Comparison of ENCODE assay signal across 32 cellular contexts in genomic region chr16:75947626-75948239, GRCh38.
"Had no signal": no experiment of that assay in that cellular context is flagged by ENCODE, and none has a peak within 500 bp of the region (broad histone marks: within the 10 kb centered on the region; RNA-seq: fewer than 3 reads in every experiment).

No MANE protein-coding gene starts in this region.

- H3K27ac ChIP-seq: brain microvascular endothelial cell, epithelial cell of prostate, esophagus squamous epithelium, hepatocyte, prostate gland, sigmoid colon, suprapubic skin, tibial nerve had no signal

- H3K4me1 Mint-ChIP-seq: activated CD4-positive, alpha-beta T cell treated with anti-CD3 and anti-CD28 coated beads, Interleukin-2, amount 10 ng/mL, durations not matched to agents 24 days and 14 days; activated naive CD4-positive, alpha-beta T cell treated with anti-CD3 and anti-CD28 coated beads, Interleukin-2, amount 10 ng/mL, durations not matched to agents 7 days and 5 days; activated naive CD8-positive, alpha-beta T cell treated with anti-CD3 and anti-CD28 coated beads, Interleukin-2, amount 10 ng/mL, durations not matched to agents 7 days and 5 days; memory B cell; stimulated activated memory B cell treated with anti-CD40 and anti-IgM and Interleukin-4, amounts not matched to agents 10 μg/mL and 1 μg/mL and 100 μg/mL, for 72 hours; stimulated activated naive CD8-positive, alpha-beta T cell treated with anti-CD3 and anti-CD28 coated beads, Interleukin-15, amount 100 ng/mL, for 72 hours had no signal

- H3K36me3 ChIP-seq: brain microvascular endothelial cell, esophagus squamous epithelium, prostate gland, sigmoid colon, suprapubic skin, tibial nerve had no signal

- H3K27me3 ChIP-seq: brain microvascular endothelial cell, esophagus squamous epithelium, hepatocyte, sigmoid colon, tibial nerve had no signal

- H3K27me3 Mint-ChIP-seq: activated CD4-positive, alpha-beta memory T cell treated with anti-CD3 and anti-CD28 coated beads for 36 hours; activated CD4-positive, alpha-beta T cell treated with anti-CD3 and anti-CD28 coated beads, Interleukin-2, amount 10 ng/mL, durations not matched to agents 24 days and 14 days; activated naive CD4-positive, alpha-beta T cell treated with anti-CD3 and anti-CD28 coated beads, Interleukin-2, amount 10 ng/mL, durations not matched to agents 7 days and 5 days; activated naive CD8-positive, alpha-beta T cell treated with anti-CD3 and anti-CD28 coated beads, Interleukin-2, amount 10 ng/mL, durations not matched to agents 7 days and 5 days; stimulated activated memory B cell treated with anti-CD40 and anti-IgM and Interleukin-4, amounts not matched to agents 10 μg/mL and 1 μg/mL and 100 μg/mL, for 72 hours; stimulated activated naive CD8-positive, alpha-beta T cell treated with anti-CD3 and anti-CD28 coated beads, Interleukin-15, amount 100 ng/mL, for 72 hours had no signal

- H3K9me3 Mint-ChIP-seq: activated CD4-positive, alpha-beta memory T cell treated with anti-CD3 and anti-CD28 coated beads for 36 hours; activated CD4-positive, alpha-beta T cell treated with anti-CD3 and anti-CD28 coated beads, Interleukin-2, amount 10 ng/mL, durations not matched to agents 24 days and 14 days; activated naive CD4-positive, alpha-beta T cell treated with anti-CD3 and anti-CD28 coated beads, Interleukin-2, amount 10 ng/mL, durations not matched to agents 7 days and 5 days; activated naive CD8-positive, alpha-beta T cell treated with anti-CD3 and anti-CD28 coated beads, Interleukin-2, amount 10 ng/mL, durations not matched to agents 7 days and 5 days; nephron; stimulated activated memory B cell treated with anti-CD40 and anti-IgM and Interleukin-4, amounts not matched to agents 10 μg/mL and 1 μg/mL and 100 μg/mL, for 72 hours; stimulated activated naive CD8-positive, alpha-beta T cell treated with anti-CD3 and anti-CD28 coated beads, Interleukin-15, amount 100 ng/mL, for 72 hours had no signal

- DNase-seq: activated CD4-positive, alpha-beta memory T cell treated with anti-CD3 and anti-CD28 coated beads for 36 hours; activated CD4-positive, alpha-beta T cell treated with anti-CD3 and anti-CD28 coated beads, Interleukin-2, amount 10 ng/mL, durations not matched to agents 24 days and 14 days; activated CD4-positive, CD25-positive, alpha-beta regulatory T cell treated with anti-CD3 and anti-CD28 coated beads, Interleukin-2, amount 50 U/mL, for 72 hours; activated CD8-positive, alpha-beta memory T cell treated with anti-CD3 and anti-CD28 coated beads, Interleukin-2, amount 50 U/mL, for 4 hours; activated gamma-delta T cell; activated naive CD4-positive, alpha-beta T cell treated with anti-CD3 and anti-CD28 coated beads, Interleukin-2, amount 10 ng/mL, durations not matched to agents 7 days and 5 days; activated naive CD8-positive, alpha-beta T cell treated with anti-CD3 and anti-CD28 coated beads, Interleukin-2, amount 10 ng/mL, durations not matched to agents 7 days and 5 days; activated T-cell treated with anti-CD3 and anti-CD28 coated beads, Interleukin-2, amount 50 U/mL, for 1 hour; brain microvascular endothelial cell; central memory CD4-positive, alpha-beta T cell; dermis blood vessel endothelial cell; effector CD8-positive, alpha-beta T cell; esophagus squamous epithelium; glutamatergic neuron; islet precursor cell; left cardiac atrium; sigmoid colon; stimulated activated CD4-positive, alpha-beta T cell treated with anti-CD3 and anti-CD28 coated beads, Interleukin-1b, Interleukin-23, amount 100 ng/mL, for 48 hours; stimulated activated CD4-positive, alpha-beta T cell treated with anti-CD3 and anti-CD28 coated beads, Interleukin-4, amount 100 ng/mL, for 4 hours; stimulated activated CD8-positive, alpha-beta memory T cell treated with anti-CD3 and anti-CD28 coated beads, Interleukin-4, amount 100 ng/mL, for 48 hours; stimulated activated naive CD8-positive, alpha-beta T cell treated with anti-CD3 and anti-CD28 coated beads, Interleukin-15, amount 100 ng/mL, for 72 hours; T-helper 17 cell; T1000 had no signal

- H2AFZ ChIP-seq: hepatocyte had no signal

- H3K27ac Mint-ChIP-seq: activated CD4-positive, alpha-beta memory T cell treated with anti-CD3 and anti-CD28 coated beads for 36 hours; activated CD4-positive, alpha-beta T cell treated with anti-CD3 and anti-CD28 coated beads, Interleukin-2, amount 10 ng/mL, durations not matched to agents 24 days and 14 days; activated naive CD4-positive, alpha-beta T cell treated with anti-CD3 and anti-CD28 coated beads, Interleukin-2, amount 10 ng/mL, durations not matched to agents 7 days and 5 days; activated naive CD8-positive, alpha-beta T cell treated with anti-CD3 and anti-CD28 coated beads, Interleukin-2, amount 10 ng/mL, durations not matched to agents 7 days and 5 days; memory B cell; nephron; stimulated activated memory B cell treated with anti-CD40 and anti-IgM and Interleukin-4, amounts not matched to agents 10 μg/mL and 1 μg/mL and 100 μg/mL, for 72 hours; stimulated activated naive CD8-positive, alpha-beta T cell treated with anti-CD3 and anti-CD28 coated beads, Interleukin-15, amount 100 ng/mL, for 72 hours; T-helper 17 cell had no signal

- H3K79me2 ChIP-seq: hepatocyte had no signal

- H3K36me3 Mint-ChIP-seq: activated CD4-positive, alpha-beta memory T cell treated with anti-CD3 and anti-CD28 coated beads for 36 hours; activated naive CD4-positive, alpha-beta T cell treated with anti-CD3 and anti-CD28 coated beads, Interleukin-2, amount 10 ng/mL, durations not matched to agents 7 days and 5 days; activated naive CD8-positive, alpha-beta T cell treated with anti-CD3 and anti-CD28 coated beads, Interleukin-2, amount 10 ng/mL, durations not matched to agents 7 days and 5 days; memory B cell; stimulated activated memory B cell treated with anti-CD40 and anti-IgM and Interleukin-4, amounts not matched to agents 10 μg/mL and 1 μg/mL and 100 μg/mL, for 72 hours had no signal

- H3K4me2 ChIP-seq: hepatocyte, smooth muscle cell had no signal

- ATAC-seq: left cardiac atrium; stimulated activated memory B cell treated with anti-CD40 and anti-IgM and Interleukin-4, amounts not matched to agents 10 μg/mL and 1 μg/mL and 100 μg/mL, for 72 hours; stimulated activated naive CD8-positive, alpha-beta T cell treated with anti-CD3 and anti-CD28 coated beads, Interleukin-15, amount 100 ng/mL, for 72 hours; T-helper 17 cell had no signal

- H3K4me3 ChIP-seq: esophagus squamous epithelium, hepatocyte, prostate gland, sigmoid colon, smooth muscle cell, suprapubic skin, tibial nerve had no signal

- H3K9me3 ChIP-seq: esophagus squamous epithelium, prostate gland, sigmoid colon, suprapubic skin, tibial nerve had no signal

- H3K4me1 ChIP-seq: esophagus squamous epithelium, prostate gland, sigmoid colon, suprapubic skin, tibial nerve had no signal

- H3K4me3 Mint-ChIP-seq: activated CD4-positive, alpha-beta memory T cell treated with anti-CD3 and anti-CD28 coated beads for 36 hours; activated CD4-positive, alpha-beta T cell treated with anti-CD3 and anti-CD28 coated beads, Interleukin-2, amount 10 ng/mL, durations not matched to agents 24 days and 14 days; activated naive CD4-positive, alpha-beta T cell treated with anti-CD3 and anti-CD28 coated beads, Interleukin-2, amount 10 ng/mL, durations not matched to agents 7 days and 5 days; activated naive CD8-positive, alpha-beta T cell treated with anti-CD3 and anti-CD28 coated beads, Interleukin-2, amount 10 ng/mL, durations not matched to agents 7 days and 5 days; memory B cell; nephron; stimulated activated memory B cell treated with anti-CD40 and anti-IgM and Interleukin-4, amounts not matched to agents 10 μg/mL and 1 μg/mL and 100 μg/mL, for 72 hours; stimulated activated naive CD8-positive, alpha-beta T cell treated with anti-CD3 and anti-CD28 coated beads, Interleukin-15, amount 100 ng/mL, for 72 hours; T-helper 17 cell had no signal
